In genomic region chr3:39153977-39154299, GRCh38 we compare ENCODE assay signal across 8 cellular contexts. TPM values are rescaled to one million over a fixed set of nuclear protein-coding genes. Genes with fewer than 3 reads are reported as not detected.
A peak's percentile ranks its signal among the peaks of the same experiment; 100 is the strongest.
DNase-seq lines count a peak whose midpoint lies in the region; ATAC-seq and TF ChIP-seq lines count a peak whose summit lies in the region.

No MANE protein-coding gene starts in this region.

- no peak for DNase-seq in AG09309 (ENCODE audit: low read depth)
- DNase-seq in MM.1S = no peak
- no peak for DNase-seq in nephron progenitor cell
- DNase-seq in NOMO-1 (lab: John Stamatoyannopoulos, UW; ENCODE audit: unreplicated experiment in 2 of 2) = no peak
- no peak for DNase-seq in SHP77 treated with DMSO at 0.1 percent for 48 hours (lab: John Stamatoyannopoulos, UW)
- no peak for DNase-seq in sciatic nerve (ENCODE audit: low spot score)
- DNase-seq in SK-N-DZ (ENCODE audit: low spot score) = no peak

- intact Hi-C loops in sciatic nerve (cut with DNase I) = no loop called here

- peak overlapping the region; percentile 99 for H3K27ac Mint-ChIP-seq in nephron progenitor cell

- no peaks in the 10 kb centered on the region for H3K36me3 ChIP-seq in MM.1S (replicated peaks; ENCODE audit: insufficient read depth, low read length)
- H3K36me3 ChIP-seq in duodenal mucosa (ENCODE audit: control insufficient read depth in 1 of 2, insufficient read depth in 2 of 2, low read length in 2 of 2) = no peaks in the 10 kb centered on the region

- H3K9ac ChIP-seq in MM.1S (ENCODE audit: low read length) (peak overlapping the region; percentile 66; the same call in 1 of the 2 replicates), duodenal mucosa (ENCODE audit: low read depth in 1 of 2, low read length in 2 of 2) (peak overlapping the region; percentile 38 to 63)

- H3F3A ChIP-seq in MM.1S (ENCODE audit: insufficient read depth, low read length) = peaks cover 25% of the 10 kb centered on the region

- H3K9me2 ChIP-seq in MM.1S (replicated peaks; ENCODE audit: insufficient read depth, low read length) = no peaks in the 10 kb centered on the region

- H3K4me1 ChIP-seq in MM.1S (ENCODE audit: low read length) (peaks cover 27% of the 10 kb centered on the region), duodenal mucosa (ENCODE audit: control insufficient read depth in 1 of 2, insufficient read depth in 2 of 2, low read length in 2 of 2) (peaks cover 53 to 55% of the 10 kb centered on the region in 2 donors)

- no peaks in the 10 kb centered on the region for H3K9me3 ChIP-seq in MM.1S (replicated peaks; ENCODE audit: insufficient read depth, low read length)
- no peaks in the 10 kb centered on the region for H3K9me3 ChIP-seq in duodenal mucosa (ENCODE audit: control insufficient read depth in 1 of 2, low read length in 2 of 2)

- H3K4me3 Mint-ChIP-seq in nephron progenitor cell = peak overlapping the region; percentile 87

- H2AFZ ChIP-seq in MM.1S (ENCODE audit: low read length) = peak overlapping the region; percentile 73; the same call in 1 of the 2 replicates

- H3K4me3 ChIP-seq in AG09309 (ENCODE audit: control insufficient read depth, low read depth, low read length) (peak overlapping the region; percentile 37), MM.1S (ENCODE audit: low read length) (peak overlapping the region; percentile 65), duodenal mucosa (ENCODE audit: low read depth in 1 of 2, low read length in 2 of 2) (peak overlapping the region; percentile 38 to 51)

- no peaks in the 10 kb centered on the region for H4K20me1 ChIP-seq in MM.1S (ENCODE audit: insufficient read depth, low read length)

- no peaks in the 10 kb centered on the region for H3K9me3 Mint-ChIP-seq in nephron progenitor cell

- peak overlapping the region; percentile 56; the same call in 1 of the 2 replicates for H3K4me2 ChIP-seq in MM.1S (ENCODE audit: low read depth, low read length)

- H3K27me3 ChIP-seq in MM.1S (replicated peaks; ENCODE audit: insufficient read depth, low read length) (no peaks in the 10 kb centered on the region), duodenal mucosa (ENCODE audit: control insufficient read depth in 1 of 2, insufficient read depth in 2 of 2, low read length in 2 of 2) (no peaks in the 10 kb centered on the region)

- peaks cover 40% of the 10 kb centered on the region for H3K79me2 ChIP-seq in MM.1S (ENCODE audit: low read length)

- H3K4me1 Mint-ChIP-seq in nephron progenitor cell = peaks cover 72% of the 10 kb centered on the region

- no peaks in the 10 kb centered on the region for H3K36me3 Mint-ChIP-seq in nephron progenitor cell (ENCODE audit: low read depth)

- ATAC-seq in sciatic nerve = no peak

- no peak overlapping the region for H3K27ac ChIP-seq in MM.1S (ENCODE audit: low read length)
- peak overlapping the region; percentile 70 for H3K27ac ChIP-seq in duodenal mucosa (ENCODE audit: low read depth, low read length)

- TF ChIP-seq CTCF in AG09309 (IDR thresholded peaks at IDR 0.05; ENCODE audit: control insufficient read depth, insufficient read depth, low read depth, low read length, missing control alignments) (no peak), MM.1S (IDR thresholded peaks at IDR 0.05; ENCODE audit: low read length) (no peak), nephron progenitor cell (IDR thresholded peaks at IDR 0.05) (no peak)

- H3K27me3 Mint-ChIP-seq in nephron progenitor cell (ENCODE audit: low read depth, poor library complexity) = peaks cover 13% of the 10 kb centered on the region

RNA-seq across cellular contexts. Expression of gene CSRNP1, which starts 0.5 kb away (rescaled TPM):
- total RNA-seq in sciatic nerve = 51.7 TPM
- 1.2 and 1.5 TPM in 2 replicates for polyA plus RNA-seq in SK-N-DZ (2014; cell fraction: cytosol; rRNA removed)
- 0.33 and 2.7 TPM in 2 replicates for polyA plus RNA-seq in SK-N-DZ (2014; cell fraction: nucleus; rRNA removed)

RNA-seq across cellular contexts. Expression of gene XIRP1, which starts 38.5 kb away (rescaled TPM):
- 0.04 TPM for total RNA-seq in sciatic nerve
- polyA plus RNA-seq in SK-N-DZ (2014; cell fraction: cytosol; rRNA removed) = not detected in 2 replicates
- not detected in 2 replicates for polyA plus RNA-seq in SK-N-DZ (2014; cell fraction: nucleus; rRNA removed)

RNA-seq across cellular contexts. Expression of gene TTC21A, which starts 46.5 kb away (rescaled TPM):
- 13.4 TPM for total RNA-seq in sciatic nerve
- polyA plus RNA-seq in SK-N-DZ (2014; cell fraction: cytosol; rRNA removed) = 0.39 and 1.3 TPM in 2 replicates
- 6.7 and 14.7 TPM in 2 replicates for polyA plus RNA-seq in SK-N-DZ (2014; cell fraction: nucleus; rRNA removed)

RNA-seq across cellular contexts. Expression of gene GORASP1, which starts 46.5 kb away (rescaled TPM):
- total RNA-seq in sciatic nerve = 55.8 TPM
- 21.9 and 25.3 TPM in 2 replicates for polyA plus RNA-seq in SK-N-DZ (2014; cell fraction: cytosol; rRNA removed)
- 86.3 and 110 TPM in 2 replicates for polyA plus RNA-seq in SK-N-DZ (2014; cell fraction: nucleus; rRNA removed)
